Comparison of ENCODE assay signal across 18 cellular contexts in the genomic region with DNA sequence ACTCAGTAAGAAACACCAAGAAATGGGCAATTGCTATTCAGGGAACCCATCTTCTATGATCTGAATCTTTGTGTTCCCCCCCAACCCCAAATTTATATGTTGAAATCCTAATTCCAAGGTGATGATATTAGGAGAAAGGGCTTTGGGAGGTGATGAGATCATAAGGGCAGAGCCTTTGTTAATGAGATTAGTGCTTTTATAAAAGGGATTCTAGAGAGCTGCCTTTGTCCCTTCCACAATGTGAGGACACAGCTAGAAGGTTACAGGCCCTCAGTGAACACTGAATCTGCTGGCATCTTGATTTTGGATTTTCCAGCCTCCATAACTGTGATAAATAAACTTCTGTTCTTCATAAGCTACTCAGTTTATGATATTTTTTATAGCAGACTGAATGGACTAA.
A peak's percentile ranks its signal among the peaks of the same experiment; 100 is the strongest.
DNase-seq lines count a peak whose midpoint lies in the region; ATAC-seq, FAIRE-seq and TF ChIP-seq lines count a peak whose summit lies in the region.
"Had no signal": no experiment of that assay in that cellular context is flagged by ENCODE, and none has a peak within 500 bp of the region (broad histone marks: within the 10 kb centered on the region; RNA-seq: fewer than 3 reads in every experiment).

No MANE protein-coding gene starts in this region.

- CTCF ChIA-PET in WTC11 (lab: Charles Lee): no interaction called here
- CTCF ChIA-PET in activated CD4-positive, alpha-beta memory T cell treated with anti-CD3 and anti-CD28 coated beads, Interleukin-2, amount 10 ng/mL, durations not matched to agents 7 days and 5 days (lab: Charles Lee): no interaction called here

- H4K8ac ChIP-seq in neuronal stem cell (ENCODE audit: low read depth, low read length): no peak overlapping the region

- peaks cover 18% of the 10 kb centered on the region for H3K4me1 Mint-ChIP-seq in WTC11
- H3K4me1 Mint-ChIP-seq in activated CD4-positive, alpha-beta memory T cell treated with anti-CD3 and anti-CD28 coated beads, Interleukin-2, amount 10 ng/mL, durations not matched to agents 7 days and 5 days: no peaks in the 10 kb centered on the region
- H3K4me1 Mint-ChIP-seq: IgD-negative memory B cell had no signal

- H3K27me3 ChIP-seq in HUES64 (ENCODE audit: insufficient read depth, low read length) (no peaks in the 10 kb centered on the region), neuronal stem cell (ENCODE audit: control insufficient read depth in 3 of 3, insufficient read depth in 3 of 3, low read depth in 1 of 3, low read length in 3 of 3) (peaks cover 0 to 1% (median 0%) of the 10 kb centered on the region in 3 experiments)

- H3K79me1 ChIP-seq in neuronal stem cell (ENCODE audit: low read depth, low read length): no peaks in the 10 kb centered on the region

- TF ChIP-seq CTCF in D721Med (IDR thresholded peaks at IDR 0.05; ENCODE audit: insufficient read depth, missing control alignments): no peak
- TF ChIP-seq CTCF in WTC11 (IDR thresholded peaks at IDR 0.05): no peak

- H3K27ac ChIP-seq in HUES64 (ENCODE audit: low read depth, low read length) (no peak overlapping the region), neuronal stem cell (replicated peaks; ENCODE audit: low read length) (no peak overlapping the region)
- H3K27ac ChIP-seq: 22Rv1, A549, C4-2B had no signal

- peak; percentile 69 for FAIRE-seq in D721Med (lab: Jason Lieb, UNC)
- FAIRE-seq: A549 had no signal

- no peaks in the 10 kb centered on the region for H3K27me3 Mint-ChIP-seq in WTC11 (ENCODE audit: low read depth)
- no peaks in the 10 kb centered on the region for H3K27me3 Mint-ChIP-seq in activated CD4-positive, alpha-beta memory T cell treated with anti-CD3 and anti-CD28 coated beads, Interleukin-2, amount 10 ng/mL, durations not matched to agents 7 days and 5 days
- H3K27me3 Mint-ChIP-seq: CD4-positive, alpha-beta T cell; IgD-negative memory B cell had no signal

- no peak overlapping the region for H2BK5ac ChIP-seq in neuronal stem cell (ENCODE audit: low read length)

- no peak for DNase-seq in D721Med (ENCODE audit: insufficient read length, low spot score)
- no peak for DNase-seq in WTC11 (ENCODE audit: low spot score)
- DNase-seq in neuronal stem cell (ENCODE audit: low spot score): peak; percentile 12
- DNase-seq in kidney tubule cell (ENCODE audit: low spot score): no peak
- DNase-seq in activated CD4-positive, alpha-beta memory T cell treated with anti-CD3 and anti-CD28 coated beads, Interleukin-2, amount 10 ng/mL, durations not matched to agents 7 days and 5 days: no peak
- DNase-seq: AML-193; Caco-2; CD4-positive, alpha-beta T cell; DMS79 treated with DMSO at 0.1 percent for 48 hours; GF-D8; GOT3; H7 had no signal

- no peak overlapping the region for H2AK5ac ChIP-seq in neuronal stem cell (ENCODE audit: low read depth, low read length)

- H3K9me3 ChIP-seq in HUES64 (ENCODE audit: insufficient read depth, low read depth, low read length): no peaks in the 10 kb centered on the region
- peaks cover 3 to 4% of the 10 kb centered on the region in 2 donors for H3K9me3 ChIP-seq in neuronal stem cell (replicated peaks in 1 of 2; ENCODE audit: control insufficient read depth in 2 of 2, insufficient read depth in 1 of 2, low read depth in 1 of 2, low read length in 2 of 2)
- H3K9me3 ChIP-seq: A549, Caco-2 had no signal

- ATAC-seq in WTC11 (0 out of 2 replicates have a peak, but pooled peaks have one; percentile 34), HG03135 (IDR thresholded peaks at IDR 0.05; ENCODE audit: unreplicated experiment) (no peak)
- ATAC-seq: A549 had no signal

- H3K4ac ChIP-seq in neuronal stem cell (ENCODE audit: low read length): no peak overlapping the region

- no peak overlapping the region for H3K27ac Mint-ChIP-seq in WTC11
- no peak overlapping the region for H3K27ac Mint-ChIP-seq in activated CD4-positive, alpha-beta memory T cell treated with anti-CD3 and anti-CD28 coated beads, Interleukin-2, amount 10 ng/mL, durations not matched to agents 7 days and 5 days
- H3K27ac Mint-ChIP-seq: CD4-positive, alpha-beta T cell; IgD-negative memory B cell had no signal

- H2BK120ac ChIP-seq in neuronal stem cell (ENCODE audit: low read depth, low read length): no peak overlapping the region

- H3K9ac ChIP-seq in HUES64 (ENCODE audit: low read depth, low read length) (0 out of 2 replicates have a peak overlapping the region, but pooled peaks have one; percentile 15), neuronal stem cell (ENCODE audit: low read depth, low read length, poor library complexity) (no peak overlapping the region)

- H3K4me2 ChIP-seq in neuronal stem cell (ENCODE audit: insufficient read depth, low read length, poor library complexity, severe bottlenecking): no peak overlapping the region
- H3K4me2 ChIP-seq: A549 had no signal

- no peaks in the 10 kb centered on the region for H3K36me3 Mint-ChIP-seq in WTC11
- no peaks in the 10 kb centered on the region for H3K36me3 Mint-ChIP-seq in activated CD4-positive, alpha-beta memory T cell treated with anti-CD3 and anti-CD28 coated beads, Interleukin-2, amount 10 ng/mL, durations not matched to agents 7 days and 5 days (ENCODE audit: low read depth)
- H3K36me3 Mint-ChIP-seq: IgD-negative memory B cell had no signal

- H3K36me3 ChIP-seq in HUES64 (ENCODE audit: insufficient read depth, low read length) (no peaks in the 10 kb centered on the region), neuronal stem cell (replicated peaks in 1 of 2; ENCODE audit: control insufficient read depth in 2 of 2, insufficient read depth in 2 of 2, low read length in 2 of 2) (no peaks in the 10 kb centered on the region)

- H3K9me3 Mint-ChIP-seq in WTC11: no peaks in the 10 kb centered on the region
- no peaks in the 10 kb centered on the region for H3K9me3 Mint-ChIP-seq in activated CD4-positive, alpha-beta memory T cell treated with anti-CD3 and anti-CD28 coated beads, Interleukin-2, amount 10 ng/mL, durations not matched to agents 7 days and 5 days
- H3K9me3 Mint-ChIP-seq: CD4-positive, alpha-beta T cell; IgD-negative memory B cell had no signal

- no peak overlapping the region for H4K91ac ChIP-seq in neuronal stem cell (ENCODE audit: low read depth, low read length, poor library complexity)

- H3K14ac ChIP-seq in neuronal stem cell (ENCODE audit: low read length): no peak overlapping the region

- H3K4me3 Mint-ChIP-seq in WTC11: no peak overlapping the region
- no peak overlapping the region for H3K4me3 Mint-ChIP-seq in activated CD4-positive, alpha-beta memory T cell treated with anti-CD3 and anti-CD28 coated beads, Interleukin-2, amount 10 ng/mL, durations not matched to agents 7 days and 5 days
- H3K4me3 Mint-ChIP-seq: CD4-positive, alpha-beta T cell; IgD-negative memory B cell had no signal

- H2BK15ac ChIP-seq in neuronal stem cell (ENCODE audit: low read length): no peak overlapping the region

- H3K18ac ChIP-seq in neuronal stem cell (ENCODE audit: low read length): no peak overlapping the region

- POLR2A ChIA-PET in WTC11 (lab: Charles Lee): interaction anchor here (0.7 kb wide), 1 partner anchor 534 kb away, joined by 3 read pairs; no protein-coding TSS in a partner anchor
- POLR2A ChIA-PET in activated CD4-positive, alpha-beta memory T cell treated with anti-CD3 and anti-CD28 coated beads, Interleukin-2, amount 10 ng/mL, durations not matched to agents 7 days and 5 days (lab: Charles Lee): no interaction called here

- H2BK12ac ChIP-seq in neuronal stem cell (ENCODE audit: low read length): no peak overlapping the region

- peaks cover 46% of the 10 kb centered on the region for H3K4me1 ChIP-seq in HUES64 (ENCODE audit: insufficient read depth, low read length)
- H3K4me1 ChIP-seq in neuronal stem cell (ENCODE audit: control insufficient read depth in 2 of 2, insufficient read depth in 1 of 2, low read depth in 1 of 2, low read length in 2 of 2): peaks cover 2 to 8% of the 10 kb centered on the region in 2 donors
- H3K4me1 ChIP-seq: A549, Caco-2 had no signal

- H3K23ac ChIP-seq in neuronal stem cell (ENCODE audit: low read depth, low read length, poor library complexity): no peak overlapping the region

- H3K4me3 ChIP-seq in HUES64 (ENCODE audit: low read length): no peak overlapping the region
- no peak overlapping the region for H3K4me3 ChIP-seq in neuronal stem cell (ENCODE audit: low read length in 2 of 2)
- H3K4me3 ChIP-seq: A549 had no signal

- H2AFZ ChIP-seq in neuronal stem cell (ENCODE audit: low read length): no peak overlapping the region

TF ChIP-seq in WTC11, 78 proteins besides CTCF, POLR2A, EP300 and RAD21 (continues in another document):
- TF ChIP-seq, protein P1, sequence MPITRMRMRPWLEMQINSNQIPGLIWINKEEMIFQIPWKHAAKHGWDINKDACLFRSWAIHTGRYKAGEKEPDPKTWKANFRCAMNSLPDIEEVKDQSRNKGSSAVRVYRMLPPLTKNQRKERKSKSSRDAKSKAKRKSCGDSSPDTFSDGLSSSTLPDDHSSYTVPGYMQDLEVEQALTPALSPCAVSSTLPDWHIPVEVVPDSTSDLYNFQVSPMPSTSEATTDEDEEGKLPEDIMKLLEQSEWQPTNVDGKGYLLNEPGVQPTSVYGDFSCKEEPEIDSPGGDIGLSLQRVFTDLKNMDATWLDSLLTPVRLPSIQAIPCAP (CRISPR knock-in tag; IDR thresholded peaks at IDR 0.05): no peak
- TF ChIP-seq CBFB (CRISPR knock-in tag; IDR thresholded peaks at IDR 0.05; ENCODE audit: low read depth) (no peak), ATF1 (CRISPR knock-in tag; IDR thresholded peaks at IDR 0.05) (no peak)
